In genomic region chr2:129361688-129362087, GRCh38 we compare ENCODE assay signal across 29 cellular contexts.
"Had no signal": no experiment of that assay in that cellular context is flagged by ENCODE, and none has a peak within 500 bp of the region (broad histone marks: within the 10 kb centered on the region; RNA-seq: fewer than 3 reads in every experiment).

No MANE protein-coding gene starts in this region.

- H3K27ac Mint-ChIP-seq: naive thymus-derived CD4-positive, alpha-beta T cell; natural killer cell; nephron; neural progenitor cell; progenitor cell of endocrine pancreas; stimulated activated effector memory CD8-positive, alpha-beta T cell treated with anti-CD3 and anti-CD28 coated beads, Interleukin-12 subunit alpha, Interleukin-12 subunit beta, amount 100 ng/mL, for 72 hours; stimulated activated naive B cell treated with anti-CD40 and anti-IgM and Interleukin-4, amounts not matched to agents 10 μg/mL and 1 μg/mL and 100 μg/mL, for 72 hours had no signal

- H3K9me3 Mint-ChIP-seq: natural killer cell; neural progenitor cell; stimulated activated effector memory CD8-positive, alpha-beta T cell treated with anti-CD3 and anti-CD28 coated beads, Interleukin-12 subunit alpha, Interleukin-12 subunit beta, amount 100 ng/mL, for 72 hours; stimulated activated naive B cell treated with anti-CD40 and anti-IgM and Interleukin-4, amounts not matched to agents 10 μg/mL and 1 μg/mL and 100 μg/mL, for 72 hours had no signal

- DNase-seq: naive thymus-derived CD4-positive, alpha-beta T cell; natural killer cell; nucleus accumbens; ovary; posterior cingulate gyrus; psoas muscle; right cardiac atrium; right lobe of liver; sigmoid colon; small intestine; stimulated activated CD4-positive, alpha-beta T cell treated with anti-CD3 and anti-CD28 coated beads, Interleukin-15, amount 100 ng/mL, for 24 hours; stimulated activated CD4-positive, alpha-beta T cell treated with anti-CD3 and anti-CD28 coated beads, Interleukin-2, amount 100 ng/mL, for 24 hours; stimulated activated CD4-positive, alpha-beta T cell treated with anti-CD3 and anti-CD28 coated beads, Interleukin-2, amount 100 ng/mL, for 48 hours; stimulated activated CD4-positive, alpha-beta T cell treated with anti-CD3 and anti-CD28 coated beads, Interleukin-4, amount 100 ng/mL, for 24 hours; stimulated activated naive B cell treated with anti-CD40 and anti-IgM and Interleukin-4, amounts not matched to agents 10 μg/mL and 1 μg/mL and 100 μg/mL, for 72 hours; stimulated activated naive CD4-positive, alpha-beta T cell treated with Interleukin-2 at 50 U/mL for 16 hours; stomach; thyroid gland; trophoblast cell; upper lobe of left lung had no signal

- H2AFZ ChIP-seq: neural progenitor cell, parathyroid adenoma had no signal

- H3K4me3 ChIP-seq: neural progenitor cell, ovary, psoas muscle, right lobe of liver, sigmoid colon, stomach, thoracic aorta, thyroid gland, tibial nerve, upper lobe of left lung, vagina had no signal

- H3K9ac ChIP-seq: neural progenitor cell, parathyroid adenoma had no signal

- H3K9me3 ChIP-seq: neutrophil, ovary, psoas muscle, right lobe of liver, sigmoid colon, stomach, thoracic aorta, thyroid gland, tibial nerve, upper lobe of left lung, vagina had no signal

- H3K4me3 Mint-ChIP-seq: naive thymus-derived CD4-positive, alpha-beta T cell; natural killer cell; nephron; neural progenitor cell; stimulated activated effector memory CD8-positive, alpha-beta T cell treated with anti-CD3 and anti-CD28 coated beads, Interleukin-12 subunit alpha, Interleukin-12 subunit beta, amount 100 ng/mL, for 72 hours; stimulated activated naive B cell treated with anti-CD40 and anti-IgM and Interleukin-4, amounts not matched to agents 10 μg/mL and 1 μg/mL and 100 μg/mL, for 72 hours had no signal

- H3K27ac ChIP-seq: neural progenitor cell, neutrophil, ovary, parathyroid adenoma, psoas muscle, right lobe of liver, sigmoid colon, stomach, thoracic aorta, thyroid gland, tibial nerve, upper lobe of left lung, vagina had no signal

- H3K36me3 ChIP-seq: neural progenitor cell, neutrophil, ovary, right lobe of liver, sigmoid colon, stomach, thoracic aorta, thyroid gland, tibial nerve, upper lobe of left lung, vagina had no signal

- H3K36me3 Mint-ChIP-seq: naive thymus-derived CD4-positive, alpha-beta T cell; natural killer cell; neural progenitor cell; stimulated activated effector memory CD8-positive, alpha-beta T cell treated with anti-CD3 and anti-CD28 coated beads, Interleukin-12 subunit alpha, Interleukin-12 subunit beta, amount 100 ng/mL, for 72 hours; stimulated activated naive B cell treated with anti-CD40 and anti-IgM and Interleukin-4, amounts not matched to agents 10 μg/mL and 1 μg/mL and 100 μg/mL, for 72 hours had no signal

- H3K4me2 ChIP-seq: neural progenitor cell had no signal

- H3K4me1 Mint-ChIP-seq: naive thymus-derived CD4-positive, alpha-beta T cell; natural killer cell; stimulated activated effector memory CD8-positive, alpha-beta T cell treated with anti-CD3 and anti-CD28 coated beads, Interleukin-12 subunit alpha, Interleukin-12 subunit beta, amount 100 ng/mL, for 72 hours; stimulated activated naive B cell treated with anti-CD40 and anti-IgM and Interleukin-4, amounts not matched to agents 10 μg/mL and 1 μg/mL and 100 μg/mL, for 72 hours had no signal

- ATAC-seq: naive thymus-derived CD4-positive, alpha-beta T cell; natural killer cell; right cardiac atrium; right lobe of liver; stimulated activated effector memory CD8-positive, alpha-beta T cell treated with anti-CD3 and anti-CD28 coated beads, Interleukin-12 subunit alpha, Interleukin-12 subunit beta, amount 100 ng/mL, for 72 hours; stimulated activated naive B cell treated with anti-CD40 and anti-IgM and Interleukin-4, amounts not matched to agents 10 μg/mL and 1 μg/mL and 100 μg/mL, for 72 hours had no signal

- H3K4me1 ChIP-seq: neural progenitor cell, parathyroid adenoma, psoas muscle, right lobe of liver, sigmoid colon, stomach, thyroid gland, tibial nerve, upper lobe of left lung, vagina had no signal

- H3K27me3 ChIP-seq: neural progenitor cell, neutrophil, ovary, right lobe of liver, sigmoid colon, stomach, thyroid gland, tibial nerve, upper lobe of left lung, vagina had no signal
